ENCODE assay signal across 17 cellular contexts in genomic region chr20:8720089-8720488, GRCh38.
DNase-seq lines count a peak whose midpoint lies in the region; ATAC-seq lines count a peak whose summit lies in the region.
"Had no signal": no experiment of that assay in that cellular context is flagged by ENCODE, and none has a peak within 500 bp of the region (broad histone marks: within the 10 kb centered on the region; RNA-seq: fewer than 3 reads in every experiment).

No MANE protein-coding gene starts in this region.

- peak; percentile 76 for ATAC-seq in sciatic nerve
- ATAC-seq in HG03039 (IDR thresholded peaks at IDR 0.05; ENCODE audit: unreplicated experiment), result no peak
- ATAC-seq: CD8-positive, alpha-beta T cell; upper lobe of right lung had no signal

- intact Hi-C loops in sciatic nerve (cut with DNase I), result no loop called here

- peak; percentile 89 for DNase-seq in NCI-H510A treated with DMSO at 0.1 percent for 48 hours (lab: John Stamatoyannopoulos, UW)
- no peak for DNase-seq in NCI-H510A (lab: John Stamatoyannopoulos, UW)
- DNase-seq in NCI-H2171 (lab: John Stamatoyannopoulos, UW), result peak; percentile 41
- DNase-seq in fibroblast of peridontal ligament (ENCODE audit: extremely low read depth), result peak; percentile 22
- no peak for DNase-seq in sciatic nerve (ENCODE audit: low spot score)
- DNase-seq in COR-L47 (lab: John Stamatoyannopoulos, UW), result no peak
- DNase-seq in A172 (ENCODE audit: low spot score), result no peak
- DNase-seq: activated CD4-positive, alpha-beta T cell treated with anti-CD3 and anti-CD28 coated beads, Interleukin-2, amount 50 U/mL, for 1 hour; activated naive CD4-positive, alpha-beta T cell treated with Interleukin-2 at 50 U/mL for 16 hours; aorta; CD8-positive, alpha-beta T cell; cortex of kidney; head of caudate nucleus; islet precursor cell; NCI-H2029 treated with DMSO at 0.1 percent for 48 hours; upper lobe of right lung had no signal

Comparison
In these comparisons a context has a peak if more than half of its experiments do, and no peak if none do; other contexts are left out.
1. DNase-seq: peak in NCI-H510A treated with DMSO at 0.1 percent for 48 hours (single experiment), NCI-H2171 (single experiment) and fibroblast of peridontal ligament (single experiment); none in NCI-H510A (single experiment), sciatic nerve (single experiment), COR-L47 (single experiment) and A172 (single experiment).